ENCODE assay signal across 8 cellular contexts in the genomic region with DNA sequence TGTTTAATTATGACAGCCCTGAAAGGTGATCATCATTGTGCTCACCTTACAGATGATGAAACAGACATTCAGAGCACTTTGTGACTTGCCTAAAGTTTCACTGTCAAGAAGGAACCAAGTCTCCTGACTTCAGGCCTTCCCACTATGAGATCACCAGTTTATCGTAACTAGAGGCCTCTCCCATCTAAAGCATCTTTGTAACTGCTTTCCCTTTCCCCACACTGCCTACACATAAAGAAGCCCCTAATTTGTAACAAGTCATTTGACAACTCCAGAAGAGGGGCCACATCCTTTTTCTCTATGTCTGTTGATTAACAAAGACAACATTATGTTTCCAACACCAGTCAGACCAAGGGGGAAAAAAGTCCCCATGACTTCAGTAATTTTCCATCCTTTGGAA. TPM values are rescaled to one million over a fixed set of nuclear protein-coding genes. Genes with fewer than 3 reads are reported as not detected.
DNase-seq lines count a peak whose midpoint lies in the region; ATAC-seq and TF ChIP-seq lines count a peak whose summit lies in the region.

No MANE protein-coding gene starts in this region.

- peak overlapping the region; percentile 99 for H3K27ac Mint-ChIP-seq in CD4-positive, alpha-beta T cell
- H3K27ac Mint-ChIP-seq in immature natural killer cell: peak overlapping the region; percentile 58 to 100 (median 88)

- H3K27ac ChIP-seq in CD4-positive, alpha-beta T cell (ENCODE audit: low read depth, low read length): peak overlapping the region; percentile 87

- H3K9me3 Mint-ChIP-seq in CD4-positive, alpha-beta T cell: no peaks in the 10 kb centered on the region
- H3K9me3 Mint-ChIP-seq in immature natural killer cell: no peaks in the 10 kb centered on the region

- H3K27me3 ChIP-seq in CD4-positive, alpha-beta T cell (ENCODE audit: control insufficient read depth, insufficient read depth, low read length): no peaks in the 10 kb centered on the region

- no peaks in the 10 kb centered on the region for H3K9me3 ChIP-seq in CD4-positive, alpha-beta T cell (ENCODE audit: control insufficient read depth, low read length)

- H3K36me3 Mint-ChIP-seq in CD4-positive, alpha-beta T cell (ENCODE audit: low read depth): peaks cover 49% of the 10 kb centered on the region
- peaks cover 0 to 13% (median 11%) of the 10 kb centered on the region in 3 donors for H3K36me3 Mint-ChIP-seq in immature natural killer cell

- CTCF ChIA-PET in CD4-positive, alpha-beta T cell (lab: Charles Lee): no interaction called here
- CTCF ChIA-PET in HEK293T (lab: Yijun Ruan, JAX): no interaction called here

- peak overlapping the region; percentile 91 for H3K4me3 Mint-ChIP-seq in CD4-positive, alpha-beta T cell
- peak overlapping the region; percentile 61 to 94 (median 87) for H3K4me3 Mint-ChIP-seq in immature natural killer cell

- peak; percentile 43 for ATAC-seq in CD4-positive, alpha-beta T cell (ENCODE audit: poor library complexity)
- peak; percentile 40 for ATAC-seq in GM19463 (IDR thresholded peaks at IDR 0.05; ENCODE audit: unreplicated experiment)

- TF ChIP-seq CTCF in CD4-positive, alpha-beta T cell (IDR thresholded peaks at IDR 0.05): no peak

- DNase-seq in CD4-positive, alpha-beta T cell: no peak
- peak; percentile 75 for DNase-seq in OCI-M1 (lab: John Stamatoyannopoulos, UW)
- DNase-seq in immature natural killer cell: peak; percentile 22 to 28 (median 26)
- no peak for DNase-seq in activated gamma-delta T cell (lab: John Stamatoyannopoulos, UW)
- no peak for DNase-seq in iPS-NIHi11 (ENCODE audit: low spot score)
- DNase-seq in HEK293T (ENCODE audit: extremely low spot score): no peak
- no peak for DNase-seq in NCI-H2196 treated with DMSO at 0.1 percent for 48 hours (lab: John Stamatoyannopoulos, UW; ENCODE audit: unreplicated experiment)

- intact Hi-C loops in CD4-positive, alpha-beta T cell (cut with DNase I, micrococcal nuclease): loop anchor here (2.0 to 5.0 kb wide), 5 partner anchors 33 to 82 kb away; no protein-coding TSS in a partner anchor

- peaks cover 67% of the 10 kb centered on the region for H3K4me1 Mint-ChIP-seq in CD4-positive, alpha-beta T cell (ENCODE audit: low read depth)
- peaks cover 54 to 60% of the 10 kb centered on the region in 2 donors for H3K4me1 Mint-ChIP-seq in immature natural killer cell

- POLR2A ChIA-PET in CD4-positive, alpha-beta T cell (lab: Charles Lee): interaction anchor here (1.4 to 4.3 kb wide), 2 partner anchors 12 to 81 kb away, joined by 3 to 38 read pairs; a partner anchor contains a TSS
- POLR2A ChIA-PET in HEK293T (lab: Yijun Ruan, JAX): no interaction called here

- no peaks in the 10 kb centered on the region for H3K27me3 Mint-ChIP-seq in CD4-positive, alpha-beta T cell
- H3K27me3 Mint-ChIP-seq in immature natural killer cell (ENCODE audit: low read depth in 3 of 3): peaks cover 9 to 10% (median 9%) of the 10 kb centered on the region in 3 donors

TF ChIP-seq in HEK293T, 16 proteins besides CTCF, POLR2A, EP300 and RAD21:
- TF ChIP-seq CTBP1 (IDR thresholded peaks at IDR 0.05; ENCODE audit: borderline replicate concordance) (no peak), FOXM1 (IDR thresholded peaks at IDR 0.05; ENCODE audit: borderline replicate concordance) (no peak), ELF4 (IDR thresholded peaks at IDR 0.05) (no peak), SUZ12 (IDR thresholded peaks at IDR 0.05) (no peak), TARDBP (IDR thresholded peaks at IDR 0.05) (no peak), NFRKB (IDR thresholded peaks at IDR 0.05) (no peak), BHLHE40 (IDR thresholded peaks at IDR 0.05; ENCODE audit: borderline replicate concordance) (no peak), L3MBTL2 (conservative IDR thresholded peaks at IDR 0.05) (no peak), ARNT (IDR thresholded peaks at IDR 0.05) (no peak), LEF1 (IDR thresholded peaks at IDR 0.05; ENCODE audit: borderline replicate concordance) (no peak), FOXK2 (IDR thresholded peaks at IDR 0.05) (no peak), SP1 (IDR thresholded peaks at IDR 0.05) (no peak), HDGF (IDR thresholded peaks at IDR 0.05; ENCODE audit: borderline replicate concordance) (no peak), ZNF384 (IDR thresholded peaks at IDR 0.05) (no peak), FOXA1 (IDR thresholded peaks at IDR 0.05) (no peak)
- TF ChIP-seq, protein P1, sequence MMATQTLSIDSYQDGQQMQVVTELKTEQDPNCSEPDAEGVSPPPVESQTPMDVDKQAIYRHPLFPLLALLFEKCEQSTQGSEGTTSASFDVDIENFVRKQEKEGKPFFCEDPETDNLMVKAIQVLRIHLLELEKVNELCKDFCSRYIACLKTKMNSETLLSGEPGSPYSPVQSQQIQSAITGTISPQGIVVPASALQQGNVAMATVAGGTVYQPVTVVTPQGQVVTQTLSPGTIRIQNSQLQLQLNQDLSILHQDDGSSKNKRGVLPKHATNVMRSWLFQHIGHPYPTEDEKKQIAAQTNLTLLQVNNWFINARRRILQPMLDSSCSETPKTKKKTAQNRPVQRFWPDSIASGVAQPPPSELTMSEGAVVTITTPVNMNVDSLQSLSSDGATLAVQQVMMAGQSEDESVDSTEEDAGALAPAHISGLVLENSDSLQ (IDR thresholded peaks at IDR 0.05): no peak
TF ChIP-seq in HEK293T: peak in this region for 0.

RNA-seq across cellular contexts. Expression of a gene that starts 1.1 kb away (rescaled TPM):
- total RNA-seq in CD4-positive, alpha-beta T cell: 10 to 100 TPM; 23.9 to 24.2 TPM
- 1 to 10 TPM; 2.2 to 6.1 (median 3.9) TPM for polyA plus RNA-seq in immature natural killer cell

Comparison
In these comparisons a context has a peak if more than half of its experiments do, and no peak if none do; other contexts are left out.
1. DNase-seq: peak in OCI-M1 (single experiment) and immature natural killer cell (3 of 3); none in CD4-positive, alpha-beta T cell (0 of 10), activated gamma-delta T cell (single experiment), iPS-NIHi11 (single experiment), HEK293T (single experiment) and NCI-H2196 treated with DMSO at 0.1 percent for 48 hours (single experiment).